Comparison of ENCODE assay signal across 11 cellular contexts in genomic region chr2:9108210-9108967, GRCh38.
A peak's percentile ranks its signal among the peaks of the same experiment; 100 is the strongest.
DNase-seq lines count a peak whose midpoint lies in the region; ATAC-seq, FAIRE-seq and TF ChIP-seq lines count a peak whose summit lies in the region.
"Had no signal": no experiment of that assay in that cellular context is flagged by ENCODE, and none has a peak within 500 bp of the region (broad histone marks: within the 10 kb centered on the region; RNA-seq: fewer than 3 reads in every experiment).

No MANE protein-coding gene starts in this region.

- peak overlapping the region; percentile 12 for H3K4me3 Mint-ChIP-seq in glutamatergic neuron (ENCODE audit: unreplicated experiment)
- no peak overlapping the region for H3K4me3 Mint-ChIP-seq in CD4-positive, alpha-beta T cell
- H3K4me3 Mint-ChIP-seq: immature natural killer cell had no signal

- no peaks in the 10 kb centered on the region for H3K36me3 Mint-ChIP-seq in glutamatergic neuron (ENCODE audit: unreplicated experiment)
- H3K36me3 Mint-ChIP-seq in CD4-positive, alpha-beta T cell (ENCODE audit: low read depth) = no peaks in the 10 kb centered on the region
- H3K36me3 Mint-ChIP-seq: immature natural killer cell had no signal

- CTCF ChIA-PET in CD4-positive, alpha-beta T cell (lab: Charles Lee) = no interaction called here

- H3K27ac ChIP-seq in CD4-positive, alpha-beta T cell (ENCODE audit: low read depth, low read length) = no peak overlapping the region

- intact Hi-C loops in sciatic nerve (cut with DNase I) = no loop called here
- intact Hi-C loops in CD4-positive, alpha-beta T cell (cut with DNase I, micrococcal nuclease) = no loop called here

- peaks cover 11% of the 10 kb centered on the region for H3K9me3 Mint-ChIP-seq in glutamatergic neuron (ENCODE audit: unreplicated experiment)
- no peaks in the 10 kb centered on the region for H3K9me3 Mint-ChIP-seq in CD4-positive, alpha-beta T cell
- H3K9me3 Mint-ChIP-seq: immature natural killer cell had no signal

- H3K27me3 Mint-ChIP-seq in glutamatergic neuron (ENCODE audit: unreplicated experiment) = peaks cover 15% of the 10 kb centered on the region
- no peaks in the 10 kb centered on the region for H3K27me3 Mint-ChIP-seq in CD4-positive, alpha-beta T cell

- no peak for FAIRE-seq in GM19239 (lab: Jason Lieb, UNC)

- peaks cover 36% of the 10 kb centered on the region for H3K4me1 Mint-ChIP-seq in glutamatergic neuron (ENCODE audit: low read depth, unreplicated experiment)
- H3K4me1 Mint-ChIP-seq in CD4-positive, alpha-beta T cell (ENCODE audit: low read depth) = no peaks in the 10 kb centered on the region

- peak; percentile 18 for ATAC-seq in sciatic nerve
- no peak for ATAC-seq in CD4-positive, alpha-beta T cell (ENCODE audit: poor library complexity)
- ATAC-seq in GM18511 (IDR thresholded peaks at IDR 0.05; ENCODE audit: unreplicated experiment) = no peak
- ATAC-seq in HG02588 (IDR thresholded peaks at IDR 0.05; ENCODE audit: unreplicated experiment) = no peak

- H3K9me3 ChIP-seq in CD4-positive, alpha-beta T cell (ENCODE audit: control insufficient read depth, low read length) = no peaks in the 10 kb centered on the region

- POLR2A ChIA-PET in CD4-positive, alpha-beta T cell (lab: Charles Lee) = no interaction called here

- DNase-seq in NCI-H1417 (lab: John Stamatoyannopoulos, UW) (peak; percentile 13 to 89 (median 70)), NCI-H748 treated with DMSO at 0.1 percent for 48 hours (lab: John Stamatoyannopoulos, UW) (peak; percentile 64), glutamatergic neuron (peak; percentile 69), sciatic nerve (ENCODE audit: low spot score) (no peak), GM19239 (ENCODE audit: insufficient read length, low spot score) (no peak)
- DNase-seq in CD4-positive, alpha-beta T cell = no peak
- DNase-seq: activated T-cell treated with anti-CD3 and anti-CD28 coated beads for 4 hours, amniotic stem cell, immature natural killer cell had no signal

- TF ChIP-seq CTCF in glutamatergic neuron (IDR thresholded peaks at IDR 0.05; ENCODE audit: partially characterized antibody, unreplicated experiment) = no peak
- no peak for TF ChIP-seq CTCF in CD4-positive, alpha-beta T cell (IDR thresholded peaks at IDR 0.05)

- H3K27me3 ChIP-seq in CD4-positive, alpha-beta T cell (ENCODE audit: control insufficient read depth, insufficient read depth, low read length) = no peaks in the 10 kb centered on the region

- peak overlapping the region; percentile 92 for H3K27ac Mint-ChIP-seq in glutamatergic neuron (ENCODE audit: unreplicated experiment)
- H3K27ac Mint-ChIP-seq in CD4-positive, alpha-beta T cell = no peak overlapping the region
- H3K27ac Mint-ChIP-seq: immature natural killer cell had no signal

Comparison
In these comparisons a context has a peak if more than half of its experiments do, and no peak if none do; other contexts are left out.
1. DNase-seq: peak in NCI-H1417 (3 of 3), NCI-H748 treated with DMSO at 0.1 percent for 48 hours (single experiment) and glutamatergic neuron (single experiment); none in sciatic nerve (single experiment), CD4-positive, alpha-beta T cell (0 of 10) and GM19239 (single experiment).